In the genomic region with DNA sequence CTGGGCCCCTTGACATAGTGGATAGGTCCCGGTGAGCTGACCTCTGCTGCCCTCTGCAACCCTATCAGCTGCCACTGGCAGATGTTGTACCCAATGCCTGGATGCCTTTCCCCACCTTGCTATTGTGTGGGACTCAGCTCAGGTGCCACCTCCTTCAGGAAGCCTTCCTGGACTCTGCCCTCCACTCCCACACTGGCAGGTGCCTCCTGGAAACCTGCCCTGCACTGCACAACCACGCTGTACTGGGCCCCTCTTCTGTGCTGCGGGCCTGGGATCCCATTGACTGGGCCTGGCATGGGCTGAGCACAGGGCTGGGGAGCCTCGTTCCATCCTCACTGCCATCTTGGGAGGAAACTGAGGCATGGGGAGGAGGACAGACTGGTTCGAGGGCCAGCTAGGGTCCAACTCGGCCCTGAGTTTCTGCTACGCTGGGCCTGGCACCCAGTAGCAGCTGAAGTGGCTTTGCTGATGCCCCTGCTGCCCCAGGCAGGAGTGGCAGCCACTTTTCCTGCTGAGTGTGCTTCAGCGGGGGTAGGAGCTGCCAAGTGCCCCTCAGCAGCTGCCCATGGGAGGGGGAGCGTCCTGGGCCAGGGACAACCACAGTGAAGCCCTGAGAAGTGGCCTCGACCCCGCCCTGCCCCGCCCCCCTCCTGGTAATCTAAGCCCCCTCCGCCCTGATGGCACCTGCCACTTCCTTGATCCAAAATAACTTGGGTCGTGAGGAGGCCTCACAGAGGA, we compare ENCODE assay signal across 9 cellular contexts. TPM values are rescaled to one million over a fixed set of nuclear protein-coding genes. Genes with fewer than 3 reads are reported as not detected.
DNase-seq lines count a peak whose midpoint lies in the region; ATAC-seq and TF ChIP-seq lines count a peak whose summit lies in the region.
"Had no signal": no experiment of that assay in that cellular context is flagged by ENCODE, and none has a peak within 500 bp of the region (broad histone marks: within the 10 kb centered on the region; RNA-seq: fewer than 3 reads in every experiment).

No MANE protein-coding gene starts in this region.

- no peak overlapping the region for H2AFZ ChIP-seq in SK-N-SH (ENCODE audit: low read depth)

- H3K9me3 ChIP-seq in SK-N-SH: no peaks in the 10 kb centered on the region
- H3K9me3 ChIP-seq in thyroid gland: no peaks in the 10 kb centered on the region
- H3K9me3 ChIP-seq: MG63, pancreas had no signal

- no peak overlapping the region for H3K4me3 ChIP-seq in SK-N-SH (ENCODE audit: low read depth in 2 of 2, low read length in 1 of 2)
- H3K4me3 ChIP-seq in thyroid gland (replicated peaks in 1 of 3): no peak overlapping the region

- DNase-seq in SK-N-SH (no peak), left colon (no peak), thyroid gland (peak; percentile 64 to 86), NOMO-1 treated with DMSO at 0.1 percent for 48 hours (lab: John Stamatoyannopoulos, UW; ENCODE audit: unreplicated experiment) (no peak)
- DNase-seq in activated CD4-positive, CD25-positive, alpha-beta regulatory T cell treated with anti-CD3 and anti-CD28 coated beads, Interleukin-2, amount 50 U/mL, for 72 hours: no peak
- DNase-seq: activated CD4-positive, alpha-beta T cell treated with anti-CD3 and anti-CD28 coated beads for 36 hours had no signal

- H3K27ac ChIP-seq in SK-N-SH (ENCODE audit: low read depth in 2 of 2, low read length in 1 of 2): no peak overlapping the region
- peak overlapping the region; percentile 44 to 74 (median 65) for H3K27ac ChIP-seq in thyroid gland
- H3K27ac ChIP-seq: pancreas had no signal

- H3K9me2 ChIP-seq in SK-N-SH: no peaks in the 10 kb centered on the region

- peaks cover 7% of the 10 kb centered on the region; the same call in 1 of the 2 replicates for H3K79me2 ChIP-seq in SK-N-SH (ENCODE audit: insufficient read depth)

- intact Hi-C loops in left colon (cut with DNase I, micrococcal nuclease): loop anchor here in 1 of 2 donors (10.0 kb wide), 1 partner anchor 81 kb away; no protein-coding TSS in a partner anchor
- intact Hi-C loops in thyroid gland (cut with DNase I): no loop called here

- TF ChIP-seq CTCF in SK-N-SH (IDR thresholded peaks at IDR 0.05): no peak
- TF ChIP-seq CTCF in thyroid gland (IDR thresholded peaks at IDR 0.05): peak in 1 of 6 experiments; percentile 17

- TF ChIP-seq RAD21 in SK-N-SH (IDR thresholded peaks at IDR 0.05; ENCODE audit: low read length): no peak

- H3K36me3 ChIP-seq in SK-N-SH (replicated peaks in 1 of 2; ENCODE audit: control insufficient read depth in 1 of 2, insufficient read depth in 2 of 2, low read length in 1 of 2): peaks cover 0 to 12% of the 10 kb centered on the region in 2 experiments
- H3K36me3 ChIP-seq in thyroid gland: peaks cover 0 to 5% of the 10 kb centered on the region in 2 donors
- H3K36me3 ChIP-seq: pancreas had no signal

- no peak overlapping the region for H3K9ac ChIP-seq in SK-N-SH

- H3F3A ChIP-seq in SK-N-SH (replicated peaks; ENCODE audit: insufficient read depth): peaks cover 2% of the 10 kb centered on the region

- H3K27me3 ChIP-seq in SK-N-SH (ENCODE audit: insufficient read depth): no peaks in the 10 kb centered on the region
- H3K27me3 ChIP-seq in thyroid gland: no peaks in the 10 kb centered on the region
- H3K27me3 ChIP-seq: MG63, pancreas had no signal

- 83% methylated on average over 2 of the region's 14 CpGs for WGBS in SK-N-SH (ENCODE audit: low lambda C conversion rate)
- 16 to 55% methylated on average over 6 to 7 of the region's 14 CpGs for WGBS in thyroid gland, 2 donors

- peak overlapping the region; percentile 33; the same call in 1 of the 2 replicates for H3K4me2 ChIP-seq in SK-N-SH

- CTCF ChIA-PET in SK-N-SH (lab: Yijun Ruan, JAX): interaction anchor here (1.2 to 5.9 kb wide), 3 partner anchors 45 to 141 kb away, joined by 3 to 31 read pairs (median 12); partner anchors contain the start of gene TOR2A

- TF ChIP-seq EP300 in SK-N-SH (IDR thresholded peaks at IDR 0.05; ENCODE audit: borderline replicate concordance in 1 of 2, low read depth in 1 of 2, low read length in 1 of 2): no peak

- POLR2A ChIA-PET in SK-N-SH (lab: Yijun Ruan, JAX): no interaction called here

- TF ChIP-seq POLR2A in thyroid gland (IDR thresholded peaks at IDR 0.05): no peak

- H4K20me1 ChIP-seq in SK-N-SH (ENCODE audit: insufficient read depth): no peaks in the 10 kb centered on the region

- peaks cover 9 to 39% of the 10 kb centered on the region in 2 experiments; a peak in 2 of 4 replicates for H3K4me1 ChIP-seq in SK-N-SH (ENCODE audit: control insufficient read depth in 1 of 2, insufficient read depth in 2 of 2, low read depth in 1 of 2, low read length in 1 of 2)
- peaks cover 43 to 44% of the 10 kb centered on the region in 2 donors for H3K4me1 ChIP-seq in thyroid gland

- ATAC-seq in SK-N-SH treated with all-trans-retinoic acid at 6 μM for 48 hours: no peak
- peak; percentile 21 for ATAC-seq in left colon
- ATAC-seq: activated CD4-positive, alpha-beta T cell treated with anti-CD3 and anti-CD28 coated beads for 36 hours had no signal

TF ChIP-seq in SK-N-SH, 30 proteins besides CTCF, POLR2A, EP300 and RAD21 (continues in another document):
- TF ChIP-seq TEAD4 (IDR thresholded peaks at IDR 0.05; ENCODE audit: borderline replicate concordance, insufficient read depth) (no peak), GATA2 (CRISPR knock-in tag; IDR thresholded peaks at IDR 0.05) (no peak)
- TF ChIP-seq, protein P1, sequence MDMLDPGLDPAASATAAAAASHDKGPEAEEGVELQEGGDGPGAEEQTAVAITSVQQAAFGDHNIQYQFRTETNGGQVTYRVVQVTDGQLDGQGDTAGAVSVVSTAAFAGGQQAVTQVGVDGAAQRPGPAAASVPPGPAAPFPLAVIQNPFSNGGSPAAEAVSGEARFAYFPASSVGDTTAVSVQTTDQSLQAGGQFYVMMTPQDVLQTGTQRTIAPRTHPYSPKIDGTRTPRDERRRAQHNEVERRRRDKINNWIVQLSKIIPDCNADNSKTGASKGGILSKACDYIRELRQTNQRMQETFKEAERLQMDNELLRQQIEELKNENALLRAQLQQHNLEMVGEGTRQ (IDR thresholded peaks at IDR 0.05; ENCODE audit: borderline replicate concordance, low read depth, low read length): no peak

TF ChIP-seq in SK-N-SH treated with all-trans-retinoic acid at 6 μM for 48 hours, 23 proteins besides CTCF, POLR2A, EP300 and RAD21 (continues in another document):
- TF ChIP-seq TCF4 (CRISPR knock-in tag; IDR thresholded peaks at IDR 0.05; ENCODE audit: borderline replicate concordance) (no peak), ZFP3 (CRISPR knock-in tag; IDR thresholded peaks at IDR 0.05) (no peak), ZFP30 (CRISPR knock-in tag; IDR thresholded peaks at IDR 0.05) (no peak), CSDC2 (CRISPR knock-in tag; IDR thresholded peaks at IDR 0.05) (no peak), ISL1 (CRISPR knock-in tag; IDR thresholded peaks at IDR 0.05) (no peak), BACH2 (CRISPR knock-in tag; IDR thresholded peaks at IDR 0.05; ENCODE audit: borderline replicate concordance) (no peak), ESRRG (CRISPR knock-in tag; IDR thresholded peaks at IDR 0.05) (no peak), GLIS3 (CRISPR knock-in tag; IDR thresholded peaks at IDR 0.05) (no peak)
- TF ChIP-seq, protein P2, sequence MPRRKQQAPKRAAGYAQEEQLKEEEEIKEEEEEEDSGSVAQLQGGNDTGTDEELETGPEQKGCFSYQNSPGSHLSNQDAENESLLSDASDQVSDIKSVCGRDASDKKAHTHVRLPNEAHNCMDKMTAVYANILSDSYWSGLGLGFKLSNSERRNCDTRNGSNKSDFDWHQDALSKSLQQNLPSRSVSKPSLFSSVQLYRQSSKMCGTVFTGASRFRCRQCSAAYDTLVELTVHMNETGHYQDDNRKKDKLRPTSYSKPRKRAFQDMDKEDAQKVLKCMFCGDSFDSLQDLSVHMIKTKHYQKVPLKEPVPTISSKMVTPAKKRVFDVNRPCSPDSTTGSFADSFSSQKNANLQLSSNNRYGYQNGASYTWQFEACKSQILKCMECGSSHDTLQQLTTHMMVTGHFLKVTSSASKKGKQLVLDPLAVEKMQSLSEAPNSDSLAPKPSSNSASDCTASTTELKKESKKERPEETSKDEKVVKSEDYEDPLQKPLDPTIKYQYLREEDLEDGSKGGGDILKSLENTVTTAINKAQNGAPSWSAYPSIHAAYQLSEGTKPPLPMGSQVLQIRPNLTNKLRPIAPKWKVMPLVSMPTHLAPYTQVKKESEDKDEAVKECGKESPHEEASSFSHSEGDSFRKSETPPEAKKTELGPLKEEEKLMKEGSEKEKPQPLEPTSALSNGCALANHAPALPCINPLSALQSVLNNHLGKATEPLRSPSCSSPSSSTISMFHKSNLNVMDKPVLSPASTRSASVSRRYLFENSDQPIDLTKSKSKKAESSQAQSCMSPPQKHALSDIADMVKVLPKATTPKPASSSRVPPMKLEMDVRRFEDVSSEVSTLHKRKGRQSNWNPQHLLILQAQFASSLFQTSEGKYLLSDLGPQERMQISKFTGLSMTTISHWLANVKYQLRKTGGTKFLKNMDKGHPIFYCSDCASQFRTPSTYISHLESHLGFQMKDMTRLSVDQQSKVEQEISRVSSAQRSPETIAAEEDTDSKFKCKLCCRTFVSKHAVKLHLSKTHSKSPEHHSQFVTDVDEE (CRISPR knock-in tag; IDR thresholded peaks at IDR 0.05): no peak

RNA-seq across cellular contexts. Expression of gene AK1, which starts 1.3 kb away (rescaled TPM):
- polyA plus RNA-seq in SK-N-SH (2012; rRNA removed): 103 and 125 TPM in 2 replicates
- polyA plus RNA-seq in SK-N-SH (2012; cell fraction: cytosol; rRNA removed): 65.8 and 85.2 TPM in 2 replicates
- polyA plus RNA-seq in SK-N-SH (2012; cell fraction: nucleus; rRNA removed): 98.3 and 147 TPM in 2 replicates
- total RNA-seq in left colon: 100 to 1,000 TPM; 114 to 141 TPM
- 10 to 100 TPM; 56.3 to 98.9 (median 86.3) TPM for total RNA-seq in thyroid gland

RNA-seq across cellular contexts. Expression of gene ENG, which starts 21.7 kb away (rescaled TPM):
- 8.8 and 18.8 TPM in 2 replicates for polyA plus RNA-seq in SK-N-SH (2012; rRNA removed)
- 8.8 and 16.2 TPM in 2 replicates for polyA plus RNA-seq in SK-N-SH (2012; cell fraction: cytosol; rRNA removed)
- 25.8 and 27.5 TPM in 2 replicates for polyA plus RNA-seq in SK-N-SH (2012; cell fraction: nucleus; rRNA removed)
- total RNA-seq in left colon (10 to 100 TPM; 15.1 to 26.5 TPM), thyroid gland (100 to 1,000 TPM in 1 of 4 donors, 10 to 100 TPM in 3; 45.6 to 115 (median 51.1) TPM)

RNA-seq across cellular contexts. Expression of gene ST6GALNAC6, which starts 23.2 kb away (rescaled TPM):
- 34.8 and 47.5 TPM in 2 replicates for polyA plus RNA-seq in SK-N-SH (2012; rRNA removed)
- 15.2 and 27.6 TPM in 2 replicates for polyA plus RNA-seq in SK-N-SH (2012; cell fraction: cytosol; rRNA removed)
- polyA plus RNA-seq in SK-N-SH (2012; cell fraction: nucleus; rRNA removed): 38.6 and 69.7 TPM in 2 replicates
- 100 to 1,000 TPM; 222 to 302 TPM for total RNA-seq in left colon
- 100 to 1,000 TPM in 1 of 4 donors, 10 to 100 TPM in 3; 39.2 to 124 (median 50.8) TPM for total RNA-seq in thyroid gland

RNA-seq across cellular contexts. Expression of gene ST6GALNAC4, which starts 40.6 kb away (rescaled TPM):
- 28.4 and 30.2 TPM in 2 replicates for polyA plus RNA-seq in SK-N-SH (2012; rRNA removed)
- 11.0 and 21.1 TPM in 2 replicates for polyA plus RNA-seq in SK-N-SH (2012; cell fraction: cytosol; rRNA removed)
- polyA plus RNA-seq in SK-N-SH (2012; cell fraction: nucleus; rRNA removed): 29.1 and 30.8 TPM in 2 replicates
- 10 to 100 TPM; 37.5 to 46.9 TPM for total RNA-seq in left colon
- total RNA-seq in thyroid gland: 10 to 100 TPM in 3 of 4 donors, 1 to 10 TPM in 1; 8.9 to 27.4 (median 19.1) TPM

RNA-seq across cellular contexts. Expression of gene PIP5KL1, which starts 54.4 kb away (rescaled TPM):
- 4.0 and 6.1 TPM in 2 replicates for polyA plus RNA-seq in SK-N-SH (2012; rRNA removed)
- polyA plus RNA-seq in SK-N-SH (2012; cell fraction: cytosol; rRNA removed): 1.7 and 2.5 TPM in 2 replicates
- 40.1 and 41.3 TPM in 2 replicates for polyA plus RNA-seq in SK-N-SH (2012; cell fraction: nucleus; rRNA removed)
- total RNA-seq in left colon (1 to 10 TPM; 1.3 to 1.9 TPM), thyroid gland (1 to 10 TPM in 3 of 4 donors, not detected in 1; 1.0 to 5.2 (median 1.6) TPM)

Comparison
In these comparisons a context has a peak if more than half of its experiments do, and no peak if none do; other contexts are left out.
1. DNase-seq: peak in thyroid gland (2 of 2); none in SK-N-SH (single experiment), left colon (0 of 2), activated CD4-positive, CD25-positive, alpha-beta regulatory T cell treated with anti-CD3 and anti-CD28 coated beads, Interleukin-2, amount 50 U/mL, for 72 hours (single experiment) and NOMO-1 treated with DMSO at 0.1 percent for 48 hours (single experiment).
2. H3K27ac ChIP-seq: peak in thyroid gland (3 of 3); none in SK-N-SH (0 of 2).